Comparison of ENCODE assay signal across 18 cellular contexts in genomic region chr15:72579814-72580213, GRCh38.
DNase-seq lines count a peak whose midpoint lies in the region; ATAC-seq and TF ChIP-seq lines count a peak whose summit lies in the region.
"Had no signal": no experiment of that assay in that cellular context is flagged by ENCODE, and none has a peak within 500 bp of the region (broad histone marks: within the 10 kb centered on the region; RNA-seq: fewer than 3 reads in every experiment).

No MANE protein-coding gene starts in this region.

- no peak overlapping the region for H4K8ac ChIP-seq in mesendoderm (ENCODE audit: low read depth, low read length)

- H3K56ac ChIP-seq in mesendoderm (ENCODE audit: low read length), result no peak overlapping the region

- no peak overlapping the region for H3K4ac ChIP-seq in mesendoderm (ENCODE audit: low read depth, low read length)

- no peak overlapping the region for H3K4me3 Mint-ChIP-seq in activated naive CD8-positive, alpha-beta T cell
- no peak overlapping the region for H3K4me3 Mint-ChIP-seq in activated naive CD8-positive, alpha-beta T cell treated with anti-CD3 and anti-CD28 coated beads for 36 hours
- no peak overlapping the region for H3K4me3 Mint-ChIP-seq in T-helper 17 cell
- peak overlapping the region; percentile 38 for H3K4me3 Mint-ChIP-seq in endothelial cell (ENCODE audit: unreplicated experiment)
- H3K4me3 Mint-ChIP-seq: B cell; CD4-positive, alpha-beta T cell; CD8-positive, alpha-beta T cell had no signal

- H3K4me3 ChIP-seq in mesendoderm (ENCODE audit: low read length), result no peak overlapping the region
- H3K4me3 ChIP-seq: A549; BLaER1 treated with 17β-estradiol and CSF1 and Interleukin-3, amounts not matched to agents 10 nM and 100 nM had no signal

- H3K18ac ChIP-seq in mesendoderm (ENCODE audit: low read length), result no peak overlapping the region

- no peak overlapping the region for H3K4me2 ChIP-seq in mesendoderm (ENCODE audit: low read length)
- H3K4me2 ChIP-seq: A549; BLaER1 treated with 17β-estradiol and CSF1 and Interleukin-3, amounts not matched to agents 10 nM and 100 nM had no signal

- H3K36me3 ChIP-seq in mesendoderm (ENCODE audit: control insufficient read depth, insufficient read depth, low read length), result peaks cover 8% of the 10 kb centered on the region

- no peak overlapping the region for H2BK5ac ChIP-seq in mesendoderm (ENCODE audit: low read length)

- no peaks in the 10 kb centered on the region for H3K4me1 Mint-ChIP-seq in activated naive CD8-positive, alpha-beta T cell (ENCODE audit: low read depth)
- peaks cover 3% of the 10 kb centered on the region for H3K4me1 Mint-ChIP-seq in activated naive CD8-positive, alpha-beta T cell treated with anti-CD3 and anti-CD28 coated beads for 36 hours
- peaks cover 5% of the 10 kb centered on the region for H3K4me1 Mint-ChIP-seq in T-helper 17 cell
- no peaks in the 10 kb centered on the region for H3K4me1 Mint-ChIP-seq in endothelial cell (ENCODE audit: unreplicated experiment)
- H3K4me1 Mint-ChIP-seq: B cell had no signal

- H3K79me2 ChIP-seq in mesendoderm (ENCODE audit: control insufficient read depth, insufficient read depth, low read length), result no peaks in the 10 kb centered on the region

- DNase-seq in activated naive CD8-positive, alpha-beta T cell treated with anti-CD3 and anti-CD28 coated beads for 36 hours, result no peak
- DNase-seq in T-helper 17 cell (no peak), endothelial cell (ENCODE audit: low spot score) (no peak), mesendoderm (no peak)
- no peak for DNase-seq in activated CD4-positive, alpha-beta T cell treated with anti-CD3 and anti-CD28 coated beads for 1 hour
- DNase-seq: AML-193; Caco-2; Calu3; CD4-positive, alpha-beta T cell; CD8-positive, alpha-beta T cell; DMS79 treated with DMSO at 0.1 percent for 48 hours; GF-D8 had no signal

- no peak overlapping the region for H2AK5ac ChIP-seq in mesendoderm (ENCODE audit: low read length)

- H2BK15ac ChIP-seq in mesendoderm (replicated peaks; ENCODE audit: low read depth), result no peak overlapping the region

- TF ChIP-seq CTCF in endothelial cell (IDR thresholded peaks at IDR 0.05; ENCODE audit: unreplicated experiment), result no peak

- no peaks in the 10 kb centered on the region for H3K4me1 ChIP-seq in mesendoderm (ENCODE audit: control insufficient read depth, low read depth, low read length)
- H3K4me1 ChIP-seq: A549; BLaER1 treated with 17β-estradiol and CSF1 and Interleukin-3, amounts not matched to agents 10 nM and 100 nM; Caco-2 had no signal

- no peak overlapping the region for H3K23ac ChIP-seq in mesendoderm (ENCODE audit: low read length)

- H3K79me1 ChIP-seq in mesendoderm (ENCODE audit: low read length), result no peaks in the 10 kb centered on the region

- ATAC-seq in T-helper 17 cell, result no peak
- ATAC-seq: A549; CD8-positive, alpha-beta T cell had no signal

- H3K9me3 Mint-ChIP-seq in activated naive CD8-positive, alpha-beta T cell (ENCODE audit: low read depth), result no peaks in the 10 kb centered on the region
- H3K9me3 Mint-ChIP-seq in activated naive CD8-positive, alpha-beta T cell treated with anti-CD3 and anti-CD28 coated beads for 36 hours, result peaks cover 1% of the 10 kb centered on the region
- no peaks in the 10 kb centered on the region for H3K9me3 Mint-ChIP-seq in endothelial cell (ENCODE audit: unreplicated experiment)
- H3K9me3 Mint-ChIP-seq: CD4-positive, alpha-beta T cell had no signal

- no peak overlapping the region for H3K9ac ChIP-seq in mesendoderm (ENCODE audit: low read length)
- H3K9ac ChIP-seq: BLaER1 treated with 17β-estradiol and CSF1 and Interleukin-3, amounts not matched to agents 10 nM and 100 nM had no signal

- H3K9me3 ChIP-seq in T-helper 17 cell (ENCODE audit: control insufficient read depth, low read length, poor library complexity, severe bottlenecking), result no peaks in the 10 kb centered on the region
- H3K9me3 ChIP-seq: Caco-2 had no signal

- H3K27ac ChIP-seq in mesendoderm (ENCODE audit: low read depth, low read length), result no peak overlapping the region
- H3K27ac ChIP-seq: 22Rv1; A549; BLaER1 treated with 17β-estradiol and CSF1 and Interleukin-3, amounts not matched to agents 10 nM and 100 nM; C4-2B had no signal

- peak overlapping the region; percentile 24 for H3K27ac Mint-ChIP-seq in activated naive CD8-positive, alpha-beta T cell
- no peak overlapping the region for H3K27ac Mint-ChIP-seq in activated naive CD8-positive, alpha-beta T cell treated with anti-CD3 and anti-CD28 coated beads for 36 hours
- H3K27ac Mint-ChIP-seq in T-helper 17 cell, result peak overlapping the region; percentile 32
- no peak overlapping the region for H3K27ac Mint-ChIP-seq in endothelial cell (ENCODE audit: unreplicated experiment)
- H3K27ac Mint-ChIP-seq: B cell; CD4-positive, alpha-beta T cell; CD8-positive, alpha-beta T cell had no signal

- no peak overlapping the region for H4K5ac ChIP-seq in mesendoderm (ENCODE audit: low read length)

- peaks cover 25% of the 10 kb centered on the region for H3K36me3 Mint-ChIP-seq in activated naive CD8-positive, alpha-beta T cell
- H3K36me3 Mint-ChIP-seq in activated naive CD8-positive, alpha-beta T cell treated with anti-CD3 and anti-CD28 coated beads for 36 hours, result peaks cover 30% of the 10 kb centered on the region
- H3K36me3 Mint-ChIP-seq in T-helper 17 cell (ENCODE audit: low read depth) (peaks cover 8% of the 10 kb centered on the region), endothelial cell (ENCODE audit: low read depth, unreplicated experiment) (peaks cover 47% of the 10 kb centered on the region)

- H3K27me3 ChIP-seq in mesendoderm (ENCODE audit: insufficient read depth, low read length, poor library complexity), result no peaks in the 10 kb centered on the region
- H3K27me3 ChIP-seq: BLaER1 treated with 17β-estradiol and CSF1 and Interleukin-3, amounts not matched to agents 10 nM and 100 nM had no signal

- no peaks in the 10 kb centered on the region for H3K27me3 Mint-ChIP-seq in activated naive CD8-positive, alpha-beta T cell
- no peaks in the 10 kb centered on the region for H3K27me3 Mint-ChIP-seq in activated naive CD8-positive, alpha-beta T cell treated with anti-CD3 and anti-CD28 coated beads for 36 hours
- no peaks in the 10 kb centered on the region for H3K27me3 Mint-ChIP-seq in T-helper 17 cell
- H3K27me3 Mint-ChIP-seq in endothelial cell (ENCODE audit: unreplicated experiment), result peaks cover 4% of the 10 kb centered on the region
- H3K27me3 Mint-ChIP-seq: B cell; CD4-positive, alpha-beta T cell had no signal

- no peak overlapping the region for H2BK120ac ChIP-seq in mesendoderm (ENCODE audit: low read depth, low read length)

- WGBS in mesendoderm (ENCODE audit: extremely low coverage, insufficient coverage, low lambda C conversion rate), result no CpG with 5 or more reads among the region's 3 CpGs

Comparison
In these comparisons a context has a peak if more than half of its experiments do, and no peak if none do; other contexts are left out.
1. H3K27ac Mint-ChIP-seq: peak in activated naive CD8-positive, alpha-beta T cell (single experiment) and T-helper 17 cell (single experiment); none in activated naive CD8-positive, alpha-beta T cell treated with anti-CD3 and anti-CD28 coated beads for 36 hours (single experiment) and endothelial cell (single experiment).